In the genomic region with DNA sequence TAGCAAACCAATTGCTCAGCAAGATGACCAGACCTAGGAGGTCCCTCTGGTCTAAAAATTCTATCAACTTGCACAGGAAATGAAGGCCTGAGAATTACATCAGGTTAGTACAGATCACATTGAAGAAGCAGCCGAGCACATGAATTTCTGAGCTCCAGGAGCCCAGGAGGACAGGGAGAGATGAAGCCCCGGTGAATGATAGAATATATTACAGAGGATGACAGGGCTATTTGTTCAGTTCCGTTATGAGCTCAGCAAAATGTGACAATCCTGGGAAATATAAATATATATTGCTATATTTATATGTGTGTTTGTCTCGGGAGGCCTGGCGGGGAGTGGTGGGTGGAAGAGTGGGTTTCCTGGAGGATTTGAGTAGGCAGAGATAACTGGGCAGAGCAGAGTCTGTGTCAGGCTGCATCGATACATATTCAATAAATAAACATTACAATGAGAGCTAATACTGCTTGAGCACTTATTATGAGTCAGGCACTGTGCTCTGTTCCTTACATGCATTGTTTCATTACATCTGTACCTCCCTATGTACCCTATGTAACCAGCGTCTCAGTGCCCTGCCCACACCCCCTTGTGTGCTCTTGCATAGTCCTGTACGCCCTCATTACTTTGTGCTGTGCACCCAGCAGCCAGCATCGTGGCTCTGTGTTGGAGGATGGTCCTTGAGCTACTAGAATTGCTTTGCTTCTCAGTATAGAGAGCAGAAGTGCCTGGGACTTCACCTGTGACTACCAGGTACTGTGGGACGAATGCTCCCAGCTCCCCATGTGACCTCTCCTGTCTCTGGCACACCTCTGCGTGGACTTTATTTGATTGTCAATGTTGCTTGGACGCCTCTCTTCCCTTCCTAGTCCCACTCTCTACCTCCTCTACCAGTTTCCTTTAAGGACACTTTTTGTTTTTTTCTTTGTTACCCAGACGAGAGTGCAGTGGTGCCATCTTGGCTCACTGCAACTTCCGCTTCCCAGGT, we compare ENCODE assay signal across 1 cellular context.
TF ChIP-seq lines count a peak whose summit lies in the region.

No MANE protein-coding gene starts in this region.

TF ChIP-seq in HEK293T, 16 proteins besides CTCF, POLR2A, EP300 and RAD21:
- TF ChIP-seq LEF1 (IDR thresholded peaks at IDR 0.05; ENCODE audit: borderline replicate concordance) (no peak), BHLHE40 (IDR thresholded peaks at IDR 0.05; ENCODE audit: borderline replicate concordance) (no peak), ELF4 (IDR thresholded peaks at IDR 0.05) (no peak), FOXM1 (IDR thresholded peaks at IDR 0.05; ENCODE audit: borderline replicate concordance) (no peak), NFRKB (IDR thresholded peaks at IDR 0.05) (no peak), FOXK2 (IDR thresholded peaks at IDR 0.05) (no peak), TARDBP (IDR thresholded peaks at IDR 0.05) (no peak), HDGF (IDR thresholded peaks at IDR 0.05; ENCODE audit: borderline replicate concordance) (no peak), SP1 (IDR thresholded peaks at IDR 0.05) (no peak), FOXA1 (IDR thresholded peaks at IDR 0.05) (no peak)
- TF ChIP-seq, protein P1, sequence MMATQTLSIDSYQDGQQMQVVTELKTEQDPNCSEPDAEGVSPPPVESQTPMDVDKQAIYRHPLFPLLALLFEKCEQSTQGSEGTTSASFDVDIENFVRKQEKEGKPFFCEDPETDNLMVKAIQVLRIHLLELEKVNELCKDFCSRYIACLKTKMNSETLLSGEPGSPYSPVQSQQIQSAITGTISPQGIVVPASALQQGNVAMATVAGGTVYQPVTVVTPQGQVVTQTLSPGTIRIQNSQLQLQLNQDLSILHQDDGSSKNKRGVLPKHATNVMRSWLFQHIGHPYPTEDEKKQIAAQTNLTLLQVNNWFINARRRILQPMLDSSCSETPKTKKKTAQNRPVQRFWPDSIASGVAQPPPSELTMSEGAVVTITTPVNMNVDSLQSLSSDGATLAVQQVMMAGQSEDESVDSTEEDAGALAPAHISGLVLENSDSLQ (IDR thresholded peaks at IDR 0.05) = no peak
TF ChIP-seq in HEK293T: peak in this region for 0.
